30 cellular contexts compared by ENCODE assay signal in the genomic region with DNA sequence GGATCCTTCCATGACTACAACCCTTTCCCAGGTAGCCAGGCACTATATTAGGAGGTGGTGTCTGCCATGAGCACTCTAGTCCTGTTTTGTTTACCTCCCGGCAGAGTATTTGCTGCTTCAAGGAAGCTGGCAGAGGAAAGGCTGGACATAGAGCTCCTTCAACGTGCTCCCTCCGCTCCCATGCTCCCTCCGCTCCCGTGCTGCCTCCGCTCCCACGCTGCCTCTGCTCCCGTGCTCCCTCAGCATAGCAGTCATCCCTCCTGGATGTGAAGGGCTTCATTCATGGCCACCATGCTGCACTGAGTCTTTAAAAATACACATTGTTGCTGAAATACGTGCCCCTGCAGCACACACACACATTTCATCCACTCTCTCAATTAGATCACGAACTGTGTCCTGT.
"Had no signal": no experiment of that assay in that cellular context is flagged by ENCODE, and none has a peak within 500 bp of the region (broad histone marks: within the 10 kb centered on the region; RNA-seq: fewer than 3 reads in every experiment).

No MANE protein-coding gene starts in this region.

- H3K27me3 ChIP-seq: ascending aorta, brain microvascular endothelial cell, esophagus muscularis mucosa, foreskin keratinocyte, gastrocnemius medialis had no signal

- H3K4me3 ChIP-seq: ascending aorta, esophagus muscularis mucosa, gastrocnemius medialis had no signal

- H3K9me3 ChIP-seq: ascending aorta, esophagus muscularis mucosa, gastrocnemius medialis had no signal

- H3K27ac Mint-ChIP-seq: activated CD4-positive, alpha-beta memory T cell treated with anti-CD3 and anti-CD28 coated beads for 36 hours; activated CD4-positive, alpha-beta T cell treated with anti-CD3 and anti-CD28 coated beads for 36 hours; activated CD4-positive, alpha-beta T cell treated with anti-CD3 and anti-CD28 coated beads, Interleukin-2, amount 10 ng/mL, durations not matched to agents 24 days and 14 days; activated CD8-positive, alpha-beta memory T cell treated with anti-CD3 and anti-CD28 coated beads, Interleukin-2, amount 10 ng/mL, durations not matched to agents 7 days and 5 days; activated CD8-positive, alpha-beta T cell treated with anti-CD3 and anti-CD28 coated beads, Interleukin-2, amount 10 ng/mL, durations not matched to agents 7 days and 5 days; activated naive CD4-positive, alpha-beta T cell treated with anti-CD3 and anti-CD28 coated beads, Interleukin-2, amount 10 ng/mL, durations not matched to agents 7 days and 5 days; activated naive CD4-positive, alpha-beta T cell treated with anti-CD3 and anti-CD28 coated beads, Interleukin-2, amount 50 U/mL, for 72 hours; activated naive CD8-positive, alpha-beta T cell treated with anti-CD3 and anti-CD28 coated beads, Interleukin-2, amount 10 ng/mL, durations not matched to agents 7 days and 5 days; activated T-helper 1 cell treated with anti-CD3 and anti-CD28 coated beads, Interleukin-12 subunit alpha, Interleukin-12 subunit beta, Interleukin-2, Interleukin-4 antibody, amounts not matched to agents 30 ng/mL and 10 ng/mL and 1 ng/mL, durations not matched to agents 14 hours and 24 hours and 36 hours; effector memory CD8-positive, alpha-beta T cell had no signal

- DNase-seq: activated CD4-positive, alpha-beta memory T cell treated with anti-CD3 and anti-CD28 coated beads for 36 hours; activated CD4-positive, alpha-beta T cell treated with anti-CD3 and anti-CD28 coated beads for 36 hours; activated CD4-positive, alpha-beta T cell treated with anti-CD3 and anti-CD28 coated beads, Interleukin-2, amount 10 ng/mL, durations not matched to agents 24 days and 14 days; activated CD4-positive, CD25-positive, alpha-beta regulatory T cell; activated CD4-positive, CD25-positive, alpha-beta regulatory T cell treated with anti-CD3 and anti-CD28 coated beads, Interleukin-2, amount 50 U/mL, for 72 hours; activated CD8-positive, alpha-beta memory T cell treated with anti-CD3 and anti-CD28 coated beads, Interleukin-2, amount 10 ng/mL, durations not matched to agents 7 days and 5 days; activated CD8-positive, alpha-beta memory T cell treated with anti-CD3 and anti-CD28 coated beads, Interleukin-2, amount 50 U/mL, for 4 hours; activated CD8-positive, alpha-beta T cell treated with anti-CD3 and anti-CD28 coated beads, Interleukin-2, amount 10 ng/mL, durations not matched to agents 7 days and 5 days; activated gamma-delta T cell; activated naive CD4-positive, alpha-beta T cell; activated naive CD4-positive, alpha-beta T cell treated with anti-CD3 and anti-CD28 coated beads, Interleukin-2, amount 10 ng/mL, durations not matched to agents 7 days and 5 days; activated naive CD8-positive, alpha-beta T cell treated with anti-CD3 and anti-CD28 coated beads, Interleukin-2, amount 10 ng/mL, durations not matched to agents 7 days and 5 days; activated T-cell treated with anti-CD3 and anti-CD28 coated beads, Interleukin-2, amount 50 U/mL, for 1 hour; activated T-cell treated with anti-CD3 and anti-CD28 coated beads, Interleukin-2, amount 50 U/mL, for 48 hours; brain microvascular endothelial cell; cortex of kidney; dermis blood vessel endothelial cell; effector CD4-positive, alpha-beta T cell; effector memory CD8-positive, alpha-beta T cell; erythroblast; foreskin keratinocyte; gastrocnemius medialis; T-helper 2 cell had no signal

- H3K4me3 Mint-ChIP-seq: activated CD4-positive, alpha-beta memory T cell treated with anti-CD3 and anti-CD28 coated beads for 36 hours; activated CD4-positive, alpha-beta T cell treated with anti-CD3 and anti-CD28 coated beads for 36 hours; activated CD4-positive, alpha-beta T cell treated with anti-CD3 and anti-CD28 coated beads, Interleukin-2, amount 10 ng/mL, durations not matched to agents 24 days and 14 days; activated CD8-positive, alpha-beta memory T cell treated with anti-CD3 and anti-CD28 coated beads, Interleukin-2, amount 10 ng/mL, durations not matched to agents 7 days and 5 days; activated CD8-positive, alpha-beta T cell treated with anti-CD3 and anti-CD28 coated beads, Interleukin-2, amount 10 ng/mL, durations not matched to agents 7 days and 5 days; activated naive CD4-positive, alpha-beta T cell treated with anti-CD3 and anti-CD28 coated beads, Interleukin-2, amount 10 ng/mL, durations not matched to agents 7 days and 5 days; activated naive CD8-positive, alpha-beta T cell treated with anti-CD3 and anti-CD28 coated beads, Interleukin-2, amount 10 ng/mL, durations not matched to agents 7 days and 5 days; activated T-helper 1 cell treated with anti-CD3 and anti-CD28 coated beads, Interleukin-12 subunit alpha, Interleukin-12 subunit beta, Interleukin-2, Interleukin-4 antibody, amounts not matched to agents 30 ng/mL and 10 ng/mL and 1 ng/mL, durations not matched to agents 14 hours and 24 hours and 36 hours; central memory CD8-positive, alpha-beta T cell; effector memory CD8-positive, alpha-beta T cell had no signal

- H3K4me1 Mint-ChIP-seq: activated CD4-positive, alpha-beta T cell treated with anti-CD3 and anti-CD28 coated beads for 36 hours; activated CD4-positive, alpha-beta T cell treated with anti-CD3 and anti-CD28 coated beads, Interleukin-2, amount 10 ng/mL, durations not matched to agents 24 days and 14 days; activated CD8-positive, alpha-beta memory T cell treated with anti-CD3 and anti-CD28 coated beads, Interleukin-2, amount 10 ng/mL, durations not matched to agents 7 days and 5 days; activated naive CD4-positive, alpha-beta T cell treated with anti-CD3 and anti-CD28 coated beads, Interleukin-2, amount 10 ng/mL, durations not matched to agents 7 days and 5 days; activated naive CD8-positive, alpha-beta T cell treated with anti-CD3 and anti-CD28 coated beads, Interleukin-2, amount 10 ng/mL, durations not matched to agents 7 days and 5 days; central memory CD8-positive, alpha-beta T cell had no signal

- H3K36me3 ChIP-seq: ascending aorta, brain microvascular endothelial cell, esophagus muscularis mucosa, gastrocnemius medialis had no signal

- H3K36me3 Mint-ChIP-seq: activated CD4-positive, alpha-beta memory T cell treated with anti-CD3 and anti-CD28 coated beads for 36 hours; activated CD8-positive, alpha-beta memory T cell treated with anti-CD3 and anti-CD28 coated beads, Interleukin-2, amount 10 ng/mL, durations not matched to agents 7 days and 5 days; activated naive CD4-positive, alpha-beta T cell treated with anti-CD3 and anti-CD28 coated beads, Interleukin-2, amount 10 ng/mL, durations not matched to agents 7 days and 5 days; activated naive CD4-positive, alpha-beta T cell treated with anti-CD3 and anti-CD28 coated beads, Interleukin-2, amount 50 U/mL, for 72 hours; activated naive CD8-positive, alpha-beta T cell treated with anti-CD3 and anti-CD28 coated beads, Interleukin-2, amount 10 ng/mL, durations not matched to agents 7 days and 5 days had no signal

- H3K27me3 Mint-ChIP-seq: activated CD4-positive, alpha-beta memory T cell treated with anti-CD3 and anti-CD28 coated beads for 36 hours; activated CD4-positive, alpha-beta T cell treated with anti-CD3 and anti-CD28 coated beads for 36 hours; activated CD4-positive, alpha-beta T cell treated with anti-CD3 and anti-CD28 coated beads, Interleukin-2, amount 10 ng/mL, durations not matched to agents 24 days and 14 days; activated CD8-positive, alpha-beta memory T cell treated with anti-CD3 and anti-CD28 coated beads, Interleukin-2, amount 10 ng/mL, durations not matched to agents 7 days and 5 days; activated naive CD4-positive, alpha-beta T cell treated with anti-CD3 and anti-CD28 coated beads, Interleukin-2, amount 10 ng/mL, durations not matched to agents 7 days and 5 days; effector memory CD8-positive, alpha-beta T cell had no signal

- H3K27ac ChIP-seq: ascending aorta, brain microvascular endothelial cell, esophagus muscularis mucosa, foreskin keratinocyte, gastrocnemius medialis had no signal

- FAIRE-seq: bronchial epithelial cell, colon had no signal

- H3K4me1 ChIP-seq: ascending aorta, esophagus muscularis mucosa, foreskin keratinocyte, gastrocnemius medialis had no signal

- H3K9me3 Mint-ChIP-seq: activated CD4-positive, alpha-beta memory T cell treated with anti-CD3 and anti-CD28 coated beads for 36 hours; activated CD4-positive, alpha-beta T cell treated with anti-CD3 and anti-CD28 coated beads, Interleukin-2, amount 10 ng/mL, durations not matched to agents 24 days and 14 days; activated naive CD4-positive, alpha-beta T cell treated with anti-CD3 and anti-CD28 coated beads, Interleukin-2, amount 10 ng/mL, durations not matched to agents 7 days and 5 days; activated naive CD4-positive, alpha-beta T cell treated with anti-CD3 and anti-CD28 coated beads, Interleukin-2, amount 50 U/mL, for 72 hours; activated naive CD8-positive, alpha-beta T cell treated with anti-CD3 and anti-CD28 coated beads, Interleukin-2, amount 10 ng/mL, durations not matched to agents 7 days and 5 days; activated T-helper 1 cell treated with anti-CD3 and anti-CD28 coated beads, Interleukin-12 subunit alpha, Interleukin-12 subunit beta, Interleukin-2, Interleukin-4 antibody, amounts not matched to agents 30 ng/mL and 10 ng/mL and 1 ng/mL, durations not matched to agents 14 hours and 24 hours and 36 hours had no signal
